1 cellular context compared by ENCODE assay signal in genomic region chr22:18063715-18064114, GRCh38.
TF ChIP-seq lines count a peak whose summit lies in the region.

No MANE protein-coding gene starts in this region.

TF ChIP-seq in A549, 52 proteins besides CTCF, POLR2A, EP300 and RAD21:
- peak; percentile 51 for TF ChIP-seq ZFP36 (IDR thresholded peaks at IDR 0.05; ENCODE audit: borderline replicate concordance, partially characterized antibody)
TF ChIP-seq in A549: peak in this region for 1; not testable (repeated sequence) for 51.
